In genomic region chr19:57578487-57579205, GRCh38 we compare ENCODE assay signal across 8 cellular contexts. TPM values are rescaled to one million over a fixed set of nuclear protein-coding genes. Genes with fewer than 3 reads are reported as not detected.
DNase-seq lines count a peak whose midpoint lies in the region; ATAC-seq, FAIRE-seq and TF ChIP-seq lines count a peak whose summit lies in the region.

Gene ZNF416, minus strand, starts transcription at chr19:57578911. Its CDS starts 207 bp downstream, at chr19:57578704.

- H3K4me2 ChIP-seq in HepG2 (ENCODE audit: low read depth, low read length) = peak within 1 kb of the TSS; percentile 84

- no peak within 1 kb of the TSS for H3K27ac ChIP-seq in HepG2 (ENCODE audit: extremely low read length, insufficient read depth, low read length)

- 0 out of 2 replicates have a peak, but pooled peaks have one; percentile 16 for TF ChIP-seq RAD21 in HepG2 (CRISPR knock-in tag; IDR thresholded peaks at IDR 0.05)

- H2AFZ ChIP-seq in HepG2 (ENCODE audit: low read length) = peak within 1 kb of the TSS; percentile 99

- peak within 1 kb of the TSS; percentile 86 to 95 (median 92) for H3K4me3 ChIP-seq in HepG2 (replicated peaks in 1 of 3; ENCODE audit: insufficient read depth in 1 of 3, low read depth in 2 of 3, low read length in 3 of 3)

- intact Hi-C loops in HepG2 (cut with micrococcal nuclease; ENCODE audit: unreplicated experiment) = loop anchor here (1.0 to 2.0 kb wide), 4 partner anchors 20 to 168 kb away; partner anchors contain the start of genes ZNF134, ZNF530, ZNF772 and ZNF776

- peak; percentile 80 for TF ChIP-seq CTCF in HepG2 (CRISPR knock-in tag; IDR thresholded peaks at IDR 0.05)

- ATAC-seq in GM19395 (IDR thresholded peaks at IDR 0.05; ENCODE audit: unreplicated experiment) = peak; percentile 96
- peak; percentile 85 for ATAC-seq in HG03558 (IDR thresholded peaks at IDR 0.05; ENCODE audit: extremely low read depth, unreplicated experiment)
- peak; percentile 96 for ATAC-seq in HepG2

- peak within 1 kb of the TSS; percentile 81 for H3K9ac ChIP-seq in HepG2 (ENCODE audit: insufficient read depth, low read depth, low read length)

- H3K79me2 ChIP-seq in HepG2 (ENCODE audit: insufficient read depth, low read length) = peaks cover 17% of the 10 kb centered on the region

- peaks cover 5 to 33% of the 10 kb centered on the region in 2 experiments for H3K36me3 ChIP-seq in HepG2 (replicated peaks in 1 of 2; ENCODE audit: control insufficient read depth in 1 of 2, insufficient read depth in 2 of 2, low read length in 2 of 2)

- H3K4me1 ChIP-seq in HepG2 (ENCODE audit: insufficient read depth, low read length) = peaks cover 16% of the 10 kb centered on the region

- H3K9me3 ChIP-seq in HepG2 (ENCODE audit: low read length) = peaks cover 17% of the 10 kb centered on the region; the same call in 1 of the 2 replicates

- CTCF ChIA-PET in HepG2 (lab: Yijun Ruan, JAX; ENCODE audit: low intra/inter-chr PET ratio, low total read pairs) = interaction anchor here (1.4 kb wide), 1 partner anchor 54 kb away, joined by 3 read pairs; the partner anchor contains the start of gene ZNF211

- no peak; a peak in 1 of 4 replicates for TF ChIP-seq POLR2A in HepG2 (IDR thresholded peaks at IDR 0.05; ENCODE audit: insufficient read depth in 1 of 2, low read depth in 2 of 2, low read length in 2 of 2)

- peak; percentile 98 for FAIRE-seq in HepG2 (lab: Jason Lieb, UNC)

- POLR2A ChIA-PET in HepG2 (lab: Yijun Ruan, JAX) = interaction anchor here (0.6 kb wide), 1 partner anchor 79 kb away, joined by 3 read pairs; the partner anchor contains the start of gene ZNF773

- 0% methylated on average over 10 of the region's 62 CpGs for WGBS in HepG2 (ENCODE audit: low lambda C conversion rate)

- BruUV-seq in HepG2 (replicated peaks; lab: Mats Ljungman, UMichigan) = no TSS peak

- H3K27me3 ChIP-seq in HepG2 (ENCODE audit: control insufficient read depth in 1 of 2, insufficient read depth in 2 of 2, low read length in 2 of 2) = no peaks in the 10 kb centered on the region; a peak in 1 of 5 replicates

- TF ChIP-seq EP300 in HepG2 (IDR thresholded peaks at IDR 0.05; ENCODE audit: low read depth in 2 of 2, low read length in 2 of 2) (no peak), HepG2 (CRISPR knock-in tag; IDR thresholded peaks at IDR 0.05; ENCODE audit: borderline replicate concordance) (no peak)

- in situ Hi-C loops in HepG2 (cut with HindIII; ENCODE audit: extremely low pct_ligation_motif_present, low pct_unique_long_range_greater_than_20kb) = loop anchor here (10.0 kb wide), 1 partner anchor 576 kb away; the partner anchor contains the start of gene ZNF329

- peak; percentile 99 for DNase-seq in CD1c-positive myeloid dendritic cell (ENCODE audit: extremely low spot score)
- DNase-seq in NCI-H748 (lab: John Stamatoyannopoulos, UW; ENCODE audit: unreplicated experiment) = peak; percentile 100
- DNase-seq in activated CD4-positive, alpha-beta T cell treated with anti-CD3 and anti-CD28 coated beads, Interleukin-2, amount 50 U/mL, for 4 hours = peak; percentile 94 to 95
- peak; percentile 96 to 97 for DNase-seq in dermis microvascular lymphatic vessel endothelial cell (ENCODE audit: low read depth in 2 of 2)
- DNase-seq in HepG2 (ENCODE audit: low spot score) = peak; percentile 97
- peak; percentile 88 to 91 for DNase-seq in stimulated activated CD4-positive, alpha-beta T cell treated with anti-CD3 and anti-CD28 coated beads, Interleukin-2, amount 100 ng/mL, for 48 hours

- no peaks in the 10 kb centered on the region for H4K20me1 ChIP-seq in HepG2 (ENCODE audit: insufficient read depth, low read length)

TF ChIP-seq in HepG2, 621 proteins besides CTCF, POLR2A, EP300 and RAD21 (continues in another document):
- TF ChIP-seq ZNF430 (CRISPR knock-in tag; IDR thresholded peaks at IDR 0.05) (peak; percentile 27; the same call in 1 of the 2 replicates), TRIM24 (CRISPR knock-in tag; IDR thresholded peaks at IDR 0.05) (no peak), ZSCAN20 (CRISPR knock-in tag; IDR thresholded peaks at IDR 0.05; ENCODE audit: borderline replicate concordance) (no peak), CEBPG (CRISPR knock-in tag; IDR thresholded peaks at IDR 0.05) (no peak; the same call in 1 of the 2 replicates), ZNF792 (CRISPR knock-in tag; IDR thresholded peaks at IDR 0.05) (peak; percentile 52; the same call in 1 of the 2 replicates), HNRNPH1 (optimal IDR thresholded peaks at IDR 0.05; ENCODE audit: low read depth, low read length) (no peak), CBX1 (IDR thresholded peaks at IDR 0.05; ENCODE audit: low read depth) (no peak), ZNF496 (CRISPR knock-in tag; IDR thresholded peaks at IDR 0.05; ENCODE audit: insufficient replicate concordance) (no peak), ZNF704 (CRISPR knock-in tag; IDR thresholded peaks at IDR 0.05; ENCODE audit: borderline replicate concordance) (peak; percentile 78; the same call in 1 of the 2 replicates), HIC2 (CRISPR knock-in tag; IDR thresholded peaks at IDR 0.05; ENCODE audit: low read depth) (no peak), ZNF563 (CRISPR knock-in tag; IDR thresholded peaks at IDR 0.05) (no peak), ZNF335 (CRISPR knock-in tag; IDR thresholded peaks at IDR 0.05) (peak; percentile 71; the same call in 1 of the 2 replicates), KLF13 (CRISPR knock-in tag; IDR thresholded peaks at IDR 0.05) (0 out of 2 replicates have a peak, but pooled peaks have one; percentile 63), SKIL (CRISPR knock-in tag; IDR thresholded peaks at IDR 0.05; ENCODE audit: borderline replicate concordance) (no peak), ZSCAN21 (CRISPR knock-in tag; IDR thresholded peaks at IDR 0.05; ENCODE audit: borderline replicate concordance) (no peak)

RNA-seq across cellular contexts. Expression of gene ZNF416, which starts in this region (rescaled TPM):
- total RNA-seq in dermis microvascular lymphatic vessel endothelial cell (2.7 and 4.6 TPM in 2 replicates), HepG2 (2016; rRNA removed; fragmentation: Illumina TruSeq; extraction: Trizol) (5.3 and 6.6 TPM in 2 replicates)
- 1.8 and 2.5 TPM in 2 replicates for total RNA-seq in HepG2 (2016; cell fraction: cytosol; rRNA removed; fragmentation: Illumina TruSeq; extraction: Trizol; ENCODE audit: low read depth)
- 5.3 and 5.9 TPM in 2 replicates for total RNA-seq in HepG2 (2016; cell fraction: insoluble cytoplasmic fraction; rRNA removed; fragmentation: Illumina TruSeq; extraction: Trizol)
- total RNA-seq in HepG2 (2016; cell fraction: membrane; rRNA removed; fragmentation: Illumina TruSeq; extraction: Trizol) = 5.2 and 5.4 TPM in 2 replicates
- total RNA-seq in HepG2 (2016; cell fraction: nucleus; rRNA removed; fragmentation: Illumina TruSeq; extraction: Trizol) = 5.3 and 5.5 TPM in 2 replicates
- polyA plus RNA-seq in HepG2 (2011; rRNA removed) = 1.5 and 2.1 TPM in 2 replicates
- polyA plus RNA-seq in HepG2 (2011; cell fraction: cytosol; rRNA removed) = 1.1 and 1.8 TPM in 2 replicates
- polyA plus RNA-seq in HepG2 (2011; cell fraction: nucleus; rRNA removed) = 1.8 and 2.1 TPM in 2 replicates
- polyA plus RNA-seq in HepG2 (2012) = 2.3 and 2.6 TPM in 2 replicates
- polyA plus RNA-seq in HepG2 (2016; cell fraction: cytosol; fragmentation: Illumina TruSeq; extraction: Trizol; ENCODE audit: low read depth) = 0.57 and 0.66 TPM in 2 replicates
- polyA plus RNA-seq in HepG2 (2016; cell fraction: insoluble cytoplasmic fraction; fragmentation: Illumina TruSeq; extraction: Trizol; ENCODE audit: low read depth) = 3.9 and 4.4 TPM in 2 replicates
- 1.4 and 1.5 TPM in 2 replicates for polyA plus RNA-seq in HepG2 (2016; cell fraction: membrane; fragmentation: Illumina TruSeq; extraction: Trizol; ENCODE audit: low read depth)
- polyA plus RNA-seq in HepG2 (2016; cell fraction: nucleus; fragmentation: Illumina TruSeq; extraction: Trizol; ENCODE audit: insufficient read depth, low read depth) = 3.2 and 3.5 TPM in 2 replicates
- 4.6 and 5.1 TPM in 2 replicates for polyA minus RNA-seq in HepG2 (2011; rRNA and poly(A)+ RNA removed; ENCODE audit: low replicate concordance)
- 2.1 and 2.2 TPM in 2 replicates for polyA minus RNA-seq in HepG2 (2011; cell fraction: cytosol; rRNA and poly(A)+ RNA removed)
- polyA minus RNA-seq in HepG2 (2011; cell fraction: nucleus; rRNA and poly(A)+ RNA removed) = 10.6 and 16.8 TPM in 2 replicates
